Comparison of ENCODE assay signal across 26 cellular contexts in the genomic region with DNA sequence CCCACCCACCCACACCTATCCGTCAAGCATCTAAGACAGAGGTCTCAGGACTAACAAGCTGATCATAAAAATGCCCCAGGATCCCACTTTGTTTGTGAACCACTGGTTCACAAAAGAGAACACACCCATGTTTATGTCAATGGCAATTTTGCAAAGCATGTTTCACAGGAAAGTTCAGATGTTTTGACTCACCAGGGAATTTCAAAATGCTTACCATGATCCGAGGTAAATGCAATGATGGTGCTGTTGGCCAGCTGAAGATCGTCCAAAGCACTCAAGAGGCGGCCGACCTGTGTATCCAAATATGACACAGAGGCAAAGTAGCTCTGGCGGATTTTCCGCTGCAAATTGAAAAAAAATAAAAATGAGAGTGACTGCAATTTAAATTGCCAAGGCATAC. TPM values are rescaled to one million over a fixed set of nuclear protein-coding genes. Genes with fewer than 3 reads are reported as not detected.
"Had no signal": no experiment of that assay in that cellular context is flagged by ENCODE, and none has a peak within 500 bp of the region (broad histone marks: within the 10 kb centered on the region; RNA-seq: fewer than 3 reads in every experiment).

No MANE protein-coding gene starts in this region.

- H3K4me1 ChIP-seq: adrenal gland, prostate gland had no signal

- H3K9me3 ChIP-seq: adrenal gland, neutrophil, ovary, prostate gland, thoracic aorta had no signal

- H3K36me3 ChIP-seq: ovary, prostate gland, WERI-Rb-1 had no signal

- H3K4me3 Mint-ChIP-seq: activated CD4-positive, alpha-beta T cell treated with anti-CD3 and anti-CD28 coated beads, Interleukin-2, amount 10 ng/mL, durations not matched to agents 7 days and 5 days; activated CD8-positive, alpha-beta T cell treated with anti-CD3 and anti-CD28 coated beads, Interleukin-2, amount 10 ng/mL, durations not matched to agents 7 days and 5 days; activated naive CD8-positive, alpha-beta T cell; dendritic cell treated with granulocyte-macrophage colony-stimulating factor and Interleukin-4, amounts not matched to agents 40 ng/mL and 50 ng/mL, for 4 days; mesothelial cell of epicardium; nephron; T-helper 2 cell treated with Interferon-gamma antibody and Interleukin-4, amounts not matched to agents 5 μg/mL and 100 μg/mL, for 36 hours had no signal

- H3K27ac ChIP-seq: adrenal gland, neutrophil, ovary, prostate gland, thoracic aorta, WERI-Rb-1 had no signal

- H3K4me3 ChIP-seq: adrenal gland, ovary, prostate gland, thoracic aorta had no signal

- H3K27ac Mint-ChIP-seq: activated CD4-positive, alpha-beta T cell treated with anti-CD3 and anti-CD28 coated beads, Interleukin-2, amount 10 ng/mL, durations not matched to agents 7 days and 5 days; activated CD8-positive, alpha-beta T cell treated with anti-CD3 and anti-CD28 coated beads, Interleukin-2, amount 10 ng/mL, durations not matched to agents 7 days and 5 days; activated naive CD8-positive, alpha-beta T cell; dendritic cell treated with granulocyte-macrophage colony-stimulating factor and Interleukin-4, amounts not matched to agents 40 ng/mL and 50 ng/mL, for 4 days; mesothelial cell of epicardium; nephron had no signal

- H3K4me1 Mint-ChIP-seq: activated CD4-positive, alpha-beta T cell treated with anti-CD3 and anti-CD28 coated beads, Interleukin-2, amount 10 ng/mL, durations not matched to agents 7 days and 5 days; mesothelial cell of epicardium; nephron had no signal

- H3K9me3 Mint-ChIP-seq: activated CD4-positive, alpha-beta T cell treated with anti-CD3 and anti-CD28 coated beads, Interleukin-2, amount 10 ng/mL, durations not matched to agents 7 days and 5 days; dendritic cell treated with granulocyte-macrophage colony-stimulating factor and Interleukin-4, amounts not matched to agents 40 ng/mL and 50 ng/mL, for 4 days; T-helper 2 cell treated with Interferon-gamma antibody and Interleukin-4, amounts not matched to agents 5 μg/mL and 100 μg/mL, for 36 hours had no signal

- H3K27me3 ChIP-seq: adrenal gland, neutrophil, ovary had no signal

- H3K27me3 Mint-ChIP-seq: activated CD4-positive, alpha-beta T cell treated with anti-CD3 and anti-CD28 coated beads, Interleukin-2, amount 10 ng/mL, durations not matched to agents 7 days and 5 days; activated naive CD8-positive, alpha-beta T cell; dendritic cell treated with granulocyte-macrophage colony-stimulating factor and Interleukin-4, amounts not matched to agents 40 ng/mL and 50 ng/mL, for 4 days had no signal

- DNase-seq: activated CD4-positive, alpha-beta T cell treated with anti-CD3 and anti-CD28 coated beads, Interleukin-2, amount 10 ng/mL, durations not matched to agents 7 days and 5 days; activated CD4-positive, CD25-positive, alpha-beta regulatory T cell treated with anti-CD3 and anti-CD28 coated beads, Interleukin-2, amount 50 U/mL, for 72 hours; activated CD8-positive, alpha-beta T cell treated with anti-CD3 and anti-CD28 coated beads, Interleukin-2, amount 10 ng/mL, durations not matched to agents 7 days and 5 days; activated T-cell treated with anti-CD3 and anti-CD28 coated beads, Interleukin-2, amount 50 U/mL, for 1 hour; adrenal gland; effector CD4-positive, alpha-beta T cell; erythroblast; kidney; ovary; stimulated activated CD4-positive, alpha-beta T cell treated with anti-CD3 and anti-CD28 coated beads, Interleukin-4, amount 100 ng/mL, for 24 hours; stimulated activated naive CD4-positive, alpha-beta T cell treated with Interleukin-2 at 50 U/mL for 16 hours; WERI-Rb-1 had no signal

- FAIRE-seq: endometrium, kidney had no signal

- ATAC-seq: activated CD8-positive, alpha-beta T cell treated with anti-CD3 and anti-CD28 coated beads, Interleukin-2, amount 10 ng/mL, durations not matched to agents 7 days and 5 days; left lobe of liver; SK-N-SH treated with all-trans-retinoic acid at 6 μM for 48 hours had no signal

RNA-seq across cellular contexts. Expression of gene HSFX3, which starts 59.6 kb away (rescaled TPM):
- total RNA-seq: activated CD4-positive, alpha-beta T cell treated with anti-CD3 and anti-CD28 coated beads, Interleukin-2, amount 10 ng/mL, durations not matched to agents 7 days and 5 days; activated CD8-positive, alpha-beta T cell treated with anti-CD3 and anti-CD28 coated beads, Interleukin-2, amount 10 ng/mL, durations not matched to agents 7 days and 5 days; adrenal gland; glomerular endothelial cell; kidney; left lobe of liver; lung microvascular endothelial cell; mesothelial cell of epicardium; ovary; thoracic aorta; ureter had no signal
- polyA plus RNA-seq: adrenal gland, ovary had no signal
